ENCODE assay signal across 11 cellular contexts in genomic region chr5:83368835-83369234, GRCh38.
A peak's percentile ranks its signal among the peaks of the same experiment; 100 is the strongest.
DNase-seq lines count a peak whose midpoint lies in the region; ATAC-seq and TF ChIP-seq lines count a peak whose summit lies in the region.
"Had no signal": no experiment of that assay in that cellular context is flagged by ENCODE, and none has a peak within 500 bp of the region (broad histone marks: within the 10 kb centered on the region; RNA-seq: fewer than 3 reads in every experiment).

No MANE protein-coding gene starts in this region.

- no peaks in the 10 kb centered on the region for H3K27me3 ChIP-seq in mammary epithelial cell (ENCODE audit: insufficient read depth, low read length)
- no peaks in the 10 kb centered on the region for H3K27me3 ChIP-seq in uterus
- H3K27me3 ChIP-seq: BLaER1 had no signal

- H3K79me2 ChIP-seq in mammary epithelial cell (ENCODE audit: insufficient read depth, low read length) = no peaks in the 10 kb centered on the region

- intact Hi-C loops in mammary epithelial cell (cut with micrococcal nuclease) = no loop called here
- intact Hi-C loops in uterus (cut with DNase I; ENCODE audit: low total_unique reads) = no loop called here

- ATAC-seq in GM21360 (IDR thresholded peaks at IDR 0.05; ENCODE audit: unreplicated experiment) (peak; percentile 44), HG03378 (IDR thresholded peaks at IDR 0.05; ENCODE audit: unreplicated experiment) (peak; percentile 58)
- ATAC-seq: activated CD8-positive, alpha-beta T cell treated with anti-CD3 and anti-CD28 coated beads for 36 hours had no signal

- dilution Hi-C loops in mammary epithelial cell (cut with HindIII; ENCODE audit: low sequenced_read_pairs) = no loop called here

- 92% methylated on average over 3 of the region's 3 CpGs for WGBS in mammary epithelial cell (ENCODE audit: low coverage, missing lambda C conversion rate)

- H3K4me3 ChIP-seq in mammary epithelial cell (replicated peaks in 1 of 3; ENCODE audit: insufficient read depth in 1 of 3, low read depth in 2 of 3, low read length in 3 of 3) (no peak overlapping the region), uterus (no peak overlapping the region)
- H3K4me3 ChIP-seq: BLaER1, PC-9 had no signal

- H2AFZ ChIP-seq in mammary epithelial cell (ENCODE audit: low read depth, low read length) = no peak overlapping the region
- H2AFZ ChIP-seq: PC-9 had no signal

- H3K4me2 ChIP-seq in mammary epithelial cell (ENCODE audit: insufficient read depth, low read depth, low read length) = peak overlapping the region; percentile 37
- H3K4me2 ChIP-seq: BLaER1, PC-9 had no signal

- peaks cover 15% of the 10 kb centered on the region for H3K4me1 ChIP-seq in mammary epithelial cell (ENCODE audit: insufficient read depth, low read length)
- H3K4me1 ChIP-seq in uterus = no peaks in the 10 kb centered on the region
- H3K4me1 ChIP-seq: BLaER1 had no signal

- in situ Hi-C loops in mammary epithelial cell (cut with MboI; ENCODE audit: low sequenced_read_pairs in 2 of 2) = no loop called here

- H3K9ac ChIP-seq in mammary epithelial cell (ENCODE audit: insufficient read depth, low read length) = no peak overlapping the region
- H3K9ac ChIP-seq: BLaER1 had no signal

- CTCF ChIA-PET in mammary epithelial cell (lab: Charles Lee; ENCODE audit: low non-redundant PET) = no interaction called here

- TF ChIP-seq CTCF in mammary epithelial cell (conservative IDR thresholded peaks at IDR 0.05 in 1 of 2, IDR thresholded peaks at IDR 0.05 in 1 of 2; ENCODE audit: extremely low read depth in 1 of 2, insufficient read depth in 1 of 2, low read depth in 1 of 2, low read length in 2 of 2) (no peak), uterus (IDR thresholded peaks at IDR 0.05) (no peak)

- no peak for TF ChIP-seq POLR2A in uterus (IDR thresholded peaks at IDR 0.05)

- H3K27ac ChIP-seq in mammary epithelial cell (ENCODE audit: insufficient read depth, low read depth, low read length) = no peak overlapping the region
- H3K27ac ChIP-seq in uterus = no peak overlapping the region
- H3K27ac ChIP-seq: BLaER1, PC-9 had no signal

- BruUV-seq in mammary epithelial cell (replicated peaks; lab: Mats Ljungman, UMichigan) = no TSS peak

- H3K9me3 ChIP-seq in mammary epithelial cell (replicated peaks; ENCODE audit: insufficient read depth, low read length) = no peaks in the 10 kb centered on the region
- H3K9me3 ChIP-seq in uterus = no peaks in the 10 kb centered on the region
- H3K9me3 ChIP-seq: BLaER1 had no signal

- DNase-seq in CD1c-positive myeloid dendritic cell (ENCODE audit: extremely low spot score) (peak; percentile 88), mammary epithelial cell (no peak), NCI-H2029 treated with DMSO at 0.1 percent for 48 hours (lab: John Stamatoyannopoulos, UW) (no peak), DMS114 treated with DMSO at 0.1 percent for 48 hours (lab: John Stamatoyannopoulos, UW; ENCODE audit: unreplicated experiment) (no peak), A172 (ENCODE audit: low spot score) (no peak), uterus (no peak)
- DNase-seq: activated CD8-positive, alpha-beta T cell treated with anti-CD3 and anti-CD28 coated beads for 36 hours; PC-9 had no signal

- H4K20me1 ChIP-seq in mammary epithelial cell (ENCODE audit: insufficient read depth, low read length) = no peaks in the 10 kb centered on the region
- H4K20me1 ChIP-seq: BLaER1 had no signal

- H3K36me3 ChIP-seq in mammary epithelial cell (ENCODE audit: insufficient read depth, low read length) = no peaks in the 10 kb centered on the region
- no peaks in the 10 kb centered on the region for H3K36me3 ChIP-seq in uterus
- H3K36me3 ChIP-seq: BLaER1 had no signal
